Comparison of ENCODE assay signal across 1 cellular context in the genomic region with DNA sequence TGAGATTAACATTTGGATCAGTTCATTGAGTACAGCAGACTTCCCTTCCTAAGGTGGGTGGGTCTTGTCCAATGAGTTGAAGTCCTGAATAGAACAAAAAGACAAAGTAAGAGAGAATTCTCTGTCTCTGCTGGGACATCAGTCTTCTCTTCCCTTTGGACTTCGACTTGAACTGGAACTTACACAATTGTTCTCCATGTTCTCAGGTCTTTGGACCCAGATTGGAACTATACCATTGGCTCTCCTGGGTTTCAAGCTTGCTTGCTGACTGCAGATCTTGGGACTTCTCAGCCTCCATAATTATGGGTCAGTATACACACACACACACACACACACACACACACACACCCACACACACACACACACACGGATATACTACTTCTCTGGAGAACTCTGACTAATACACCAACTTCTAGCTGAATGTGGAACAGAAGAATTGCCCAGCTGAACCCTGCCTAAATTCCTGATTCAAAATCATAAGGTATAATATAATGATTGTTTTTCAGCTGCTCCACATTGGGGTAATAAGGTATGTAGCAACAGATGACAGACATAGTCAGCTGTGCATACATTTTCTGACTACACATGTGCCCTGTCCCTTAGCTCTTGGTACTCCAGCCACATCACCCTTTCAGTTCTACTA.
A peak's percentile ranks its signal among the peaks of the same experiment; 100 is the strongest.
TF ChIP-seq lines count a peak whose summit lies in the region.

No MANE protein-coding gene starts in this region.

TF ChIP-seq in K562, 482 proteins besides CTCF, POLR2A, EP300 and RAD21 (continues in another document):
- TF ChIP-seq MLLT1 (IDR thresholded peaks at IDR 0.05) (peak in 1 of 2 experiments; percentile 61; a peak in 1 of 4 replicates), ZNF76 (CRISPR knock-in tag; IDR thresholded peaks at IDR 0.05; ENCODE audit: borderline replicate concordance) (peak; percentile 48; the same call in 1 of the 2 replicates), GABPA (tag; conservative IDR thresholded peaks at IDR 0.05; ENCODE audit: low read depth) (peak; percentile 8; the same call in 1 of the 2 replicates), CHD1 (IDR thresholded peaks at IDR 0.05; ENCODE audit: low read length) (no peak), HBP1 (CRISPR knock-in tag; IDR thresholded peaks at IDR 0.05) (peak; percentile 88), LARP7 (IDR thresholded peaks at IDR 0.05) (peak; percentile 75; the same call in 1 of the 2 replicates), KDM5B (IDR thresholded peaks at IDR 0.05; ENCODE audit: insufficient replicate concordance, low read depth, low read length) (no peak), BCOR (IDR thresholded peaks at IDR 0.05) (no peak), ZNF518B (CRISPR knock-in tag; IDR thresholded peaks at IDR 0.05) (0 out of 2 replicates have a peak, but pooled peaks have one; percentile 62), POLR2AphosphoS2 (IDR thresholded peaks at IDR 0.05; ENCODE audit: low read length) (no peak), NR2F6 (CRISPR knock-in tag; IDR thresholded peaks at IDR 0.05) (0 out of 2 replicates have a peak, but pooled peaks have one; percentile 32), DMBX1 (CRISPR knock-in tag; IDR thresholded peaks at IDR 0.05; ENCODE audit: borderline replicate concordance) (peak; percentile 19; the same call in 1 of the 2 replicates), RBM14 (IDR thresholded peaks at IDR 0.05; ENCODE audit: borderline replicate concordance, insufficient read depth, low read depth, low read length) (no peak), POLR2G (IDR thresholded peaks at IDR 0.05; ENCODE audit: low read depth, low read length) (no peak), ZNF324 (CRISPR knock-in tag; IDR thresholded peaks at IDR 0.05) (0 out of 2 replicates have a peak, but pooled peaks have one; percentile 17), TRIM24 (IDR thresholded peaks at IDR 0.05) (peak; percentile 29 to 36; a peak in 2 of 4 replicates), ZNF134 (CRISPR knock-in tag; conservative IDR thresholded peaks at IDR 0.05) (peak; percentile 39; the same call in 1 of the 2 replicates), NR4A1 (CRISPR knock-in tag; IDR thresholded peaks at IDR 0.05) (no peak), NR4A1 (tag; IDR thresholded peaks at IDR 0.05) (peak; percentile 44; the same call in 1 of the 2 replicates), WHSC1 (IDR thresholded peaks at IDR 0.05; ENCODE audit: low read length) (peak; percentile 13), NBN (IDR thresholded peaks at IDR 0.05; ENCODE audit: low read depth) (0 out of 2 replicates have a peak, but pooled peaks have one; percentile 40), ATF1 (CRISPR knock-in tag; IDR thresholded peaks at IDR 0.05) (no peak), ATF1 (tag; IDR thresholded peaks at IDR 0.05) (peak; percentile 16; the same call in 1 of the 2 replicates), HMG20B (CRISPR knock-in tag; IDR thresholded peaks at IDR 0.05) (no peak), RFX5 (IDR thresholded peaks at IDR 0.05; ENCODE audit: low read depth, low read length) (peak; percentile 91), MECOM (CRISPR knock-in tag; IDR thresholded peaks at IDR 0.05) (peak; percentile 54; the same call in 1 of the 2 replicates), CEBPB (tag; IDR thresholded peaks at IDR 0.05) (peak; percentile 22; the same call in 1 of the 2 replicates), ZKSCAN8 (CRISPR knock-in tag; IDR thresholded peaks at IDR 0.05) (0 out of 2 replicates have a peak, but pooled peaks have one; percentile 31), MAZ (CRISPR knock-in tag; conservative IDR thresholded peaks at IDR 0.05 in 1 of 2, IDR thresholded peaks at IDR 0.05 in 1 of 2) (no peak; a peak in 1 of 4 replicates), E2F3 (CRISPR knock-in tag; IDR thresholded peaks at IDR 0.05) (no peak), BRD9 (IDR thresholded peaks at IDR 0.05; ENCODE audit: low read depth, partially characterized antibody) (peak; percentile 19), PCBP2 (IDR thresholded peaks at IDR 0.05; ENCODE audit: low read depth, low read length, poor library complexity, severe bottlenecking) (no peak), BACH1 (tag; IDR thresholded peaks at IDR 0.05) (0 out of 2 replicates have a peak, but pooled peaks have one; percentile 5), CC2D1A (IDR thresholded peaks at IDR 0.05) (0 out of 2 replicates have a peak, but pooled peaks have one; percentile 31), CCNT2 (IDR thresholded peaks at IDR 0.05; ENCODE audit: borderline replicate concordance, extremely low read depth, insufficient read length, low read depth, low read length) (no peak), TEAD2 (tag; IDR thresholded peaks at IDR 0.05) (0 out of 2 replicates have a peak, but pooled peaks have one; percentile 0)
- TF ChIP-seq, protein P1, sequence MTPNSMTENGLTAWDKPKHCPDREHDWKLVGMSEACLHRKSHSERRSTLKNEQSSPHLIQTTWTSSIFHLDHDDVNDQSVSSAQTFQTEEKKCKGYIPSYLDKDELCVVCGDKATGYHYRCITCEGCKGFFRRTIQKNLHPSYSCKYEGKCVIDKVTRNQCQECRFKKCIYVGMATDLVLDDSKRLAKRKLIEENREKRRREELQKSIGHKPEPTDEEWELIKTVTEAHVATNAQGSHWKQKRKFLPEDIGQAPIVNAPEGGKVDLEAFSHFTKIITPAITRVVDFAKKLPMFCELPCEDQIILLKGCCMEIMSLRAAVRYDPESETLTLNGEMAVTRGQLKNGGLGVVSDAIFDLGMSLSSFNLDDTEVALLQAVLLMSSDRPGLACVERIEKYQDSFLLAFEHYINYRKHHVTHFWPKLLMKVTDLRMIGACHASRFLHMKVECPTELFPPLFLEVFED (CRISPR knock-in tag; conservative IDR thresholded peaks at IDR 0.05) = peak; percentile 92
- TF ChIP-seq, protein P2, sequence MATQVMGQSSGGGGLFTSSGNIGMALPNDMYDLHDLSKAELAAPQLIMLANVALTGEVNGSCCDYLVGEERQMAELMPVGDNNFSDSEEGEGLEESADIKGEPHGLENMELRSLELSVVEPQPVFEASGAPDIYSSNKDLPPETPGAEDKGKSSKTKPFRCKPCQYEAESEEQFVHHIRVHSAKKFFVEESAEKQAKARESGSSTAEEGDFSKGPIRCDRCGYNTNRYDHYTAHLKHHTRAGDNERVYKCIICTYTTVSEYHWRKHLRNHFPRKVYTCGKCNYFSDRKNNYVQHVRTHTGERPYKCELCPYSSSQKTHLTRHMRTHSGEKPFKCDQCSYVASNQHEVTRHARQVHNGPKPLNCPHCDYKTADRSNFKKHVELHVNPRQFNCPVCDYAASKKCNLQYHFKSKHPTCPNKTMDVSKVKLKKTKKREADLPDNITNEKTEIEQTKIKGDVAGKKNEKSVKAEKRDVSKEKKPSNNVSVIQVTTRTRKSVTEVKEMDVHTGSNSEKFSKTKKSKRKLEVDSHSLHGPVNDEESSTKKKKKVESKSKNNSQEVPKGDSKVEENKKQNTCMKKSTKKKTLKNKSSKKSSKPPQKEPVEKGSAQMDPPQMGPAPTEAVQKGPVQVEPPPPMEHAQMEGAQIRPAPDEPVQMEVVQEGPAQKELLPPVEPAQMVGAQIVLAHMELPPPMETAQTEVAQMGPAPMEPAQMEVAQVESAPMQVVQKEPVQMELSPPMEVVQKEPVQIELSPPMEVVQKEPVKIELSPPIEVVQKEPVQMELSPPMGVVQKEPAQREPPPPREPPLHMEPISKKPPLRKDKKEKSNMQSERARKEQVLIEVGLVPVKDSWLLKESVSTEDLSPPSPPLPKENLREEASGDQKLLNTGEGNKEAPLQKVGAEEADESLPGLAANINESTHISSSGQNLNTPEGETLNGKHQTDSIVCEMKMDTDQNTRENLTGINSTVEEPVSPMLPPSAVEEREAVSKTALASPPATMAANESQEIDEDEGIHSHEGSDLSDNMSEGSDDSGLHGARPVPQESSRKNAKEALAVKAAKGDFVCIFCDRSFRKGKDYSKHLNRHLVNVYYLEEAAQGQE (CRISPR knock-in tag; IDR thresholded peaks at IDR 0.05; ENCODE audit: low read depth) = no peak
- TF ChIP-seq, protein P3, sequence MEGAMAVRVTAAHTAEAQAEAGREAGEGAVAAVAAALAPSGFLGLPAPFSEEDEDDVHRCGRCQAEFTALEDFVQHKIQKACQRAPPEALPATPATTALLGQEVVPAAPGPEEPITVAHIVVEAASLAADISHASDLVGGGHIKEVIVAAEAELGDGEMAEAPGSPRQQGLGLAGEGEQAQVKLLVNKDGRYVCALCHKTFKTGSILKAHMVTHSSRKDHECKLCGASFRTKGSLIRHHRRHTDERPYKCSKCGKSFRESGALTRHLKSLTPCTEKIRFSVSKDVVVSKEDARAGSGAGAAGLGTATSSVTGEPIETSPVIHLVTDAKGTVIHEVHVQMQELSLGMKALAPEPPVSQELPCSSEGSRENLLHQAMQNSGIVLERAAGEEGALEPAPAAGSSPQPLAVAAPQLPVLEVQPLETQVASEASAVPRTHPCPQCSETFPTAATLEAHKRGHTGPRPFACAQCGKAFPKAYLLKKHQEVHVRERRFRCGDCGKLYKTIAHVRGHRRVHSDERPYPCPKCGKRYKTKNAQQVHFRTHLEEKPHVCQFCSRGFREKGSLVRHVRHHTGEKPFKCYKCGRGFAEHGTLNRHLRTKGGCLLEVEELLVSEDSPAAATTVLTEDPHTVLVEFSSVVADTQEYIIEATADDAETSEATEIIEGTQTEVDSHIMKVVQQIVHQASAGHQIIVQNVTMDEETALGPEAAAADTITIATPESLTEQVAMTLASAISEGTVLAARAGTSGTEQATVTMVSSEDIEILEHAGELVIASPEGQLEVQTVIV (CRISPR knock-in tag; IDR thresholded peaks at IDR 0.05; ENCODE audit: borderline replicate concordance) = 0 out of 2 replicates have a peak, but pooled peaks have one; percentile 16
